8 cellular contexts compared by ENCODE assay signal in the genomic region with DNA sequence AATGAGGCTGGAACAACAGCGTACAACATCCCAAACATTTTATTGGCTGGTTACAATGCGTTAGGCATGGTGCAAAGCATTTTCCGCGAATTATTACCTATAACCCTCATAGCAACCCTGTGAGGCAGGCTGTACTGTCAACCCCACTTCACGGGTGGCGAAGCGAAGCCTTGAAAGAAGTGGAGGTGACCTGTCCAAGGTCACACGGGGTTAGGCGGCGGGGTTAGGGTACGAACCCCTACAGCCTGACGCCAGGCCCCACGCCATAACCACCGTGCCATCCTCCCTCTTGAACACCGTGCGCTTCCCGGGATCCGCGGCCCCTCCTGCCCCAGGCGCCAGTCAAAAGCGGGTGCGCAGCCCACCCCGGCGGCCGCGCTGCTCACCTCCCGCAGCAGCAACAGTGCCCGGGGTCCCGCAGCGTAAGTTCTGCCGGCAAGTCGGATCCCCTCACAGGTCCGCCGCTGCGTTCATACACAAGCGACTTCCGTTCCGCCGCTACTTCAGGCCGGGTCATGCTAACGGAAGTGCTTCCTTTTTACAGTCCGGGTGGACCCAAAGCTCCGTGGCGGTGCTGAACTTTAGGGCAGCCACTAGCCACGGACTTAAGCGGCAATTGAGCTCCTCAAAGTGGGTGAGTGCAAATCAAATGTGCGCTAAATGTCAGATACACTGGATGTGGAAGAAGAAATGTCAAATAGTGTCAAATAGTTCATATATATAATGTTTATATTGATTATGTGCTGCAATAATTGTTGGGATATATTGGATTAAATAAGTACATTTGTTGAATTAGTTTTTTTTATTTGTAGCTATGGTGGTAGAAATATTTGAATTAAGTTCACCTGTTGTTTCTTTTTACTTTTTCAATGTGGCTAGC. TPM values are rescaled to one million over a fixed set of nuclear protein-coding genes. Genes with fewer than 3 reads are reported as not detected.
DNase-seq lines count a peak whose midpoint lies in the region; TF ChIP-seq lines count a peak whose summit lies in the region.

A gene with protein sequence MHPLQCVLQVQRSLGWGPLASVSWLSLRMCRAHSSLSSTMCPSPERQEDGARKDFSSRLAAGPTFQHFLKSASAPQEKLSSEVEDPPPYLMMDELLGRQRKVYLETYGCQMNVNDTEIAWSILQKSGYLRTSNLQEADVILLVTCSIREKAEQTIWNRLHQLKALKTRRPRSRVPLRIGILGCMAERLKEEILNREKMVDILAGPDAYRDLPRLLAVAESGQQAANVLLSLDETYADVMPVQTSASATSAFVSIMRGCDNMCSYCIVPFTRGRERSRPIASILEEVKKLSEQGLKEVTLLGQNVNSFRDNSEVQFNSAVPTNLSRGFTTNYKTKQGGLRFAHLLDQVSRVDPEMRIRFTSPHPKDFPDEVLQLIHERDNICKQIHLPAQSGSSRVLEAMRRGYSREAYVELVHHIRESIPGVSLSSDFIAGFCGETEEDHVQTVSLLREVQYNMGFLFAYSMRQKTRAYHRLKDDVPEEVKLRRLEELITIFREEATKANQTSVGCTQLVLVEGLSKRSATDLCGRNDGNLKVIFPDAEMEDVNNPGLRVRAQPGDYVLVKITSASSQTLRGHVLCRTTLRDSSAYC (minus strand): TSS at position 478 of the 880 bp plus-strand sequence. CDS start 4,455 bp downstream, outside the sequence.

- H3K36me3 ChIP-seq in MM.1S (replicated peaks; ENCODE audit: insufficient read depth, low read length) (no peaks in the 10 kb centered on the region), neural cell (ENCODE audit: insufficient read depth, low read length) (no peaks in the 10 kb centered on the region)

- no peaks in the 10 kb centered on the region for H3K9me2 ChIP-seq in MM.1S (replicated peaks; ENCODE audit: insufficient read depth, low read length)
- H3K9me2 ChIP-seq in neural cell (ENCODE audit: insufficient read depth, low read length): no peaks in the 10 kb centered on the region

- H3K4me3 Mint-ChIP-seq in stimulated activated naive CD8-positive, alpha-beta T cell treated with anti-CD3 and anti-CD28 coated beads, Interleukin-15, Interleukin-2, amounts not matched to agents 100 ng/mL and 50 ng/mL, for 24 hours: peak within 1 kb of the TSS; percentile 90

- H3K79me2 ChIP-seq in MM.1S (ENCODE audit: low read length) (peaks cover 51% of the 10 kb centered on the region), neural cell (replicated peaks; ENCODE audit: insufficient read depth, low read length) (peaks cover 30% of the 10 kb centered on the region)

- H3K4me1 Mint-ChIP-seq in stimulated activated naive CD8-positive, alpha-beta T cell treated with anti-CD3 and anti-CD28 coated beads, Interleukin-15, Interleukin-2, amounts not matched to agents 100 ng/mL and 50 ng/mL, for 24 hours (ENCODE audit: low read depth): peaks cover 53% of the 10 kb centered on the region

- peak within 1 kb of the TSS; percentile 67 for H3K9ac ChIP-seq in MM.1S (ENCODE audit: low read length)
- peak within 1 kb of the TSS; percentile 66 for H3K9ac ChIP-seq in neural cell (ENCODE audit: low read length)

- H3K27me3 Mint-ChIP-seq in stimulated activated naive CD8-positive, alpha-beta T cell treated with anti-CD3 and anti-CD28 coated beads, Interleukin-15, Interleukin-2, amounts not matched to agents 100 ng/mL and 50 ng/mL, for 24 hours: no peaks in the 10 kb centered on the region

- H3K4me2 ChIP-seq in MM.1S (ENCODE audit: low read depth, low read length): peak within 1 kb of the TSS; percentile 76
- H3K4me2 ChIP-seq in neural cell (ENCODE audit: low read length): peak within 1 kb of the TSS; percentile 81

- H3K9me3 Mint-ChIP-seq in stimulated activated naive CD8-positive, alpha-beta T cell treated with anti-CD3 and anti-CD28 coated beads, Interleukin-15, Interleukin-2, amounts not matched to agents 100 ng/mL and 50 ng/mL, for 24 hours: no peaks in the 10 kb centered on the region

- TF ChIP-seq CTCF in MM.1S (IDR thresholded peaks at IDR 0.05; ENCODE audit: low read length): no peak
- no peak for TF ChIP-seq CTCF in foreskin fibroblast (IDR thresholded peaks at IDR 0.05; ENCODE audit: low read depth, low read length)
- peak; percentile 39 for TF ChIP-seq CTCF in neural cell (IDR thresholded peaks at IDR 0.05; ENCODE audit: poor library complexity, severe bottlenecking)

- no peak within 1 kb of the TSS for H3K27ac ChIP-seq in MM.1S (ENCODE audit: low read length)
- peak within 1 kb of the TSS; percentile 32 for H3K27ac ChIP-seq in neural cell (ENCODE audit: low read length)

- no peaks in the 10 kb centered on the region for H3F3A ChIP-seq in MM.1S (ENCODE audit: insufficient read depth, low read length)
- H3F3A ChIP-seq in neural cell (ENCODE audit: insufficient read depth, low read length, poor library complexity, severe bottlenecking): no peaks in the 10 kb centered on the region

- peak within 1 kb of the TSS; percentile 92 for H3K27ac Mint-ChIP-seq in stimulated activated naive CD8-positive, alpha-beta T cell treated with anti-CD3 and anti-CD28 coated beads, Interleukin-15, Interleukin-2, amounts not matched to agents 100 ng/mL and 50 ng/mL, for 24 hours

- peak within 1 kb of the TSS; percentile 90 for H2AFZ ChIP-seq in MM.1S (ENCODE audit: low read length)
- H2AFZ ChIP-seq in neural cell (ENCODE audit: low read depth, low read length): peak within 1 kb of the TSS; percentile 83

- no peaks in the 10 kb centered on the region for H3K27me3 ChIP-seq in MM.1S (replicated peaks; ENCODE audit: insufficient read depth, low read length)
- H3K27me3 ChIP-seq in neural cell (ENCODE audit: insufficient read depth, low read depth, low read length): no peaks in the 10 kb centered on the region

- TF ChIP-seq EP300 in neural cell (conservative IDR thresholded peaks at IDR 0.05; ENCODE audit: poor library complexity, severe bottlenecking): peak; percentile 63

- H3K9me3 ChIP-seq in MM.1S (replicated peaks; ENCODE audit: insufficient read depth, low read length): no peaks in the 10 kb centered on the region
- H3K9me3 ChIP-seq in neural cell (ENCODE audit: low read length): no peaks in the 10 kb centered on the region

- TF ChIP-seq RAD21 in neural cell (conservative IDR thresholded peaks at IDR 0.05): peak; percentile 39

- H3K36me3 Mint-ChIP-seq in stimulated activated naive CD8-positive, alpha-beta T cell treated with anti-CD3 and anti-CD28 coated beads, Interleukin-15, Interleukin-2, amounts not matched to agents 100 ng/mL and 50 ng/mL, for 24 hours (ENCODE audit: low read depth): peaks cover 10% of the 10 kb centered on the region

- H3K4me3 ChIP-seq in MM.1S (ENCODE audit: low read length): peak within 1 kb of the TSS; percentile 87
- H3K4me3 ChIP-seq in foreskin fibroblast (ENCODE audit: low read depth in 1 of 2, low read length in 2 of 2): peak within 1 kb of the TSS; percentile 66 to 78
- peak within 1 kb of the TSS; percentile 74 for H3K4me3 ChIP-seq in neural cell (ENCODE audit: low read length)

- H4K20me1 ChIP-seq in MM.1S (ENCODE audit: insufficient read depth, low read length): no peaks in the 10 kb centered on the region
- H4K20me1 ChIP-seq in neural cell (ENCODE audit: insufficient read depth): no peaks in the 10 kb centered on the region

- H3K4me1 ChIP-seq in MM.1S (ENCODE audit: low read length): 0 out of 2 replicates have a peak, but pooled peaks cover 4% of the 10 kb centered on the region

- peak; percentile 54 for DNase-seq in DMS79 (lab: John Stamatoyannopoulos, UW)
- DNase-seq in H4 (ENCODE audit: low spot score): peak; percentile 84
- peak; percentile 91 for DNase-seq in MM.1S
- DNase-seq in SHP77 (lab: John Stamatoyannopoulos, UW): peak; percentile 90
- DNase-seq in activated effector memory CD4-positive, alpha-beta T cell treated with anti-CD3 and anti-CD28 coated beads, Interleukin-2, amount 50 U/mL, for 16 hours: peak; percentile 94
- DNase-seq in foreskin fibroblast: peak; percentile 86 to 95

TF ChIP-seq in neural cell, 6 proteins besides CTCF, POLR2A, EP300 and RAD21:
- TF ChIP-seq EZH2 (IDR thresholded peaks at IDR 0.05; ENCODE audit: borderline replicate concordance, insufficient read depth, low read length, poor library complexity, severe bottlenecking) (no peak), POLR2AphosphoS5 (IDR thresholded peaks at IDR 0.05) (peak; percentile 91), TAF1 (IDR thresholded peaks at IDR 0.05; ENCODE audit: low read depth) (peak; percentile 76), MXI1 (conservative IDR thresholded peaks at IDR 0.05; ENCODE audit: poor library complexity, severe bottlenecking) (peak; percentile 94), SMC3 (conservative IDR thresholded peaks at IDR 0.05; ENCODE audit: poor library complexity) (peak; percentile 14)
- TF ChIP-seq, protein P1, sequence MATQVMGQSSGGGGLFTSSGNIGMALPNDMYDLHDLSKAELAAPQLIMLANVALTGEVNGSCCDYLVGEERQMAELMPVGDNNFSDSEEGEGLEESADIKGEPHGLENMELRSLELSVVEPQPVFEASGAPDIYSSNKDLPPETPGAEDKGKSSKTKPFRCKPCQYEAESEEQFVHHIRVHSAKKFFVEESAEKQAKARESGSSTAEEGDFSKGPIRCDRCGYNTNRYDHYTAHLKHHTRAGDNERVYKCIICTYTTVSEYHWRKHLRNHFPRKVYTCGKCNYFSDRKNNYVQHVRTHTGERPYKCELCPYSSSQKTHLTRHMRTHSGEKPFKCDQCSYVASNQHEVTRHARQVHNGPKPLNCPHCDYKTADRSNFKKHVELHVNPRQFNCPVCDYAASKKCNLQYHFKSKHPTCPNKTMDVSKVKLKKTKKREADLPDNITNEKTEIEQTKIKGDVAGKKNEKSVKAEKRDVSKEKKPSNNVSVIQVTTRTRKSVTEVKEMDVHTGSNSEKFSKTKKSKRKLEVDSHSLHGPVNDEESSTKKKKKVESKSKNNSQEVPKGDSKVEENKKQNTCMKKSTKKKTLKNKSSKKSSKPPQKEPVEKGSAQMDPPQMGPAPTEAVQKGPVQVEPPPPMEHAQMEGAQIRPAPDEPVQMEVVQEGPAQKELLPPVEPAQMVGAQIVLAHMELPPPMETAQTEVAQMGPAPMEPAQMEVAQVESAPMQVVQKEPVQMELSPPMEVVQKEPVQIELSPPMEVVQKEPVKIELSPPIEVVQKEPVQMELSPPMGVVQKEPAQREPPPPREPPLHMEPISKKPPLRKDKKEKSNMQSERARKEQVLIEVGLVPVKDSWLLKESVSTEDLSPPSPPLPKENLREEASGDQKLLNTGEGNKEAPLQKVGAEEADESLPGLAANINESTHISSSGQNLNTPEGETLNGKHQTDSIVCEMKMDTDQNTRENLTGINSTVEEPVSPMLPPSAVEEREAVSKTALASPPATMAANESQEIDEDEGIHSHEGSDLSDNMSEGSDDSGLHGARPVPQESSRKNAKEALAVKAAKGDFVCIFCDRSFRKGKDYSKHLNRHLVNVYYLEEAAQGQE (IDR thresholded peaks at IDR 0.05; ENCODE audit: borderline replicate concordance): peak; percentile 61

RNA-seq across cellular contexts. Expression of the gene that starts here (rescaled TPM):
- total RNA-seq in H4 (2014; rRNA removed; shearing (Covaris generic)): 25.5 and 29.4 TPM in 2 replicates
- polyA plus RNA-seq in neural cell: 47.2 and 52.5 TPM in 2 replicates
- polyA minus RNA-seq in neural cell: 37.5 and 40.9 TPM in 2 replicates
